In genomic region chr17:81012574-81013447, GRCh38 we compare ENCODE assay signal across 17 cellular contexts. TPM values are rescaled to one million over a fixed set of nuclear protein-coding genes. Genes with fewer than 3 reads are reported as not detected.
DNase-seq lines count a peak whose midpoint lies in the region; ATAC-seq and TF ChIP-seq lines count a peak whose summit lies in the region.
"Had no signal": no experiment of that assay in that cellular context is flagged by ENCODE, and none has a peak within 500 bp of the region (broad histone marks: within the 10 kb centered on the region; RNA-seq: fewer than 3 reads in every experiment).

No MANE protein-coding gene starts in this region.

- H3K4me1 ChIP-seq in sigmoid colon (peaks cover 0 to 33% (median 12%) of the 10 kb centered on the region in 4 donors), hepatocyte (ENCODE audit: insufficient read depth) (no peaks in the 10 kb centered on the region)
- H3K4me1 ChIP-seq: BE2C had no signal

- TF ChIP-seq EP300 in sigmoid colon (IDR thresholded peaks at IDR 0.05): no peak

- H3K4me3 Mint-ChIP-seq in activated naive CD4-positive, alpha-beta T cell treated with anti-CD3 and anti-CD28 coated beads, Interleukin-2, amount 10 ng/mL, durations not matched to agents 7 days and 5 days: no peak overlapping the region
- H3K4me3 Mint-ChIP-seq in glutamatergic neuron (ENCODE audit: unreplicated experiment): no peak overlapping the region
- H3K4me3 Mint-ChIP-seq: CD4-positive, alpha-beta memory T cell had no signal

- intact Hi-C loops in left colon (cut with DNase I, micrococcal nuclease): no loop called here
- intact Hi-C loops in sigmoid colon (cut with DNase I): no loop called here

- H3K9me3 ChIP-seq in sigmoid colon (peaks cover 0 to 7% (median 0%) of the 10 kb centered on the region in 4 donors), hepatocyte (ENCODE audit: low read depth) (no peaks in the 10 kb centered on the region)
- H3K9me3 ChIP-seq: BE2C had no signal

- peak; percentile 18 for DNase-seq in activated naive CD4-positive, alpha-beta T cell treated with anti-CD3 and anti-CD28 coated beads, Interleukin-2, amount 10 ng/mL, durations not matched to agents 7 days and 5 days
- DNase-seq in activated naive CD4-positive, alpha-beta T cell treated with Interleukin-2 at 50 U/mL for 16 hours: no peak
- DNase-seq in H7 (peak; percentile 35), left colon (no peak), sigmoid colon (peak; percentile 58), glutamatergic neuron (no peak), hepatocyte (ENCODE audit: low spot score) (no peak)
- DNase-seq: BE2C; CD4-positive, alpha-beta memory T cell; DMS153; GDM1; NCI-H1092 treated with DMSO at 0.1 percent for 48 hours; NCI-H2081; NCI-H2171 treated with DMSO at 0.1 percent for 48 hours; SHP77 had no signal

- H2AFZ ChIP-seq in hepatocyte: no peak overlapping the region

- WGBS in sigmoid colon, 2 donors: 92 to 93% methylated on average over 13 of the region's 13 CpGs
- WGBS in hepatocyte (ENCODE audit: low lambda C conversion rate, missing lambda C conversion rate): 85% methylated on average over 13 of the region's 13 CpGs

- H3K4me3 ChIP-seq in H7 (ENCODE audit: insufficient read depth, low read depth, low read length) (no peak overlapping the region), sigmoid colon (no peak overlapping the region), hepatocyte (no peak overlapping the region)
- H3K4me3 ChIP-seq: SK-N-MC had no signal

- peaks cover 18% of the 10 kb centered on the region for H3K36me3 Mint-ChIP-seq in activated naive CD4-positive, alpha-beta T cell treated with anti-CD3 and anti-CD28 coated beads, Interleukin-2, amount 10 ng/mL, durations not matched to agents 7 days and 5 days
- peaks cover 11% of the 10 kb centered on the region for H3K36me3 Mint-ChIP-seq in glutamatergic neuron (ENCODE audit: unreplicated experiment)

- H3K36me3 ChIP-seq in H7 (replicated peaks; ENCODE audit: control insufficient read depth, insufficient read depth, low read length): no peaks in the 10 kb centered on the region
- H3K36me3 ChIP-seq in sigmoid colon: no peaks in the 10 kb centered on the region
- no peaks in the 10 kb centered on the region for H3K36me3 ChIP-seq in hepatocyte (replicated peaks; ENCODE audit: insufficient read depth, low read depth)
- H3K36me3 ChIP-seq: BE2C had no signal

- CTCF ChIA-PET in activated naive CD4-positive, alpha-beta T cell treated with anti-CD3 and anti-CD28 coated beads, Interleukin-2, amount 10 ng/mL, durations not matched to agents 7 days and 5 days (lab: Charles Lee): interaction anchor here (1.1 kb wide), 1 partner anchor 11 kb away, joined by 5 read pairs; no protein-coding TSS in a partner anchor

- peaks cover 23% of the 10 kb centered on the region for H3K9me3 Mint-ChIP-seq in activated naive CD4-positive, alpha-beta T cell treated with anti-CD3 and anti-CD28 coated beads, Interleukin-2, amount 10 ng/mL, durations not matched to agents 7 days and 5 days
- H3K9me3 Mint-ChIP-seq in glutamatergic neuron (ENCODE audit: unreplicated experiment): peaks cover 9% of the 10 kb centered on the region

- H3K4me2 ChIP-seq in hepatocyte: no peak overlapping the region

- no peaks in the 10 kb centered on the region for H3K79me2 ChIP-seq in hepatocyte

- no peaks in the 10 kb centered on the region for H4K20me1 ChIP-seq in hepatocyte (ENCODE audit: insufficient read depth, poor library complexity, severe bottlenecking)

- TF ChIP-seq POLR2A in sigmoid colon (IDR thresholded peaks at IDR 0.05): no peak

- H3K27me3 Mint-ChIP-seq in activated naive CD4-positive, alpha-beta T cell treated with anti-CD3 and anti-CD28 coated beads, Interleukin-2, amount 10 ng/mL, durations not matched to agents 7 days and 5 days: peaks cover 43% of the 10 kb centered on the region
- H3K27me3 Mint-ChIP-seq in glutamatergic neuron (ENCODE audit: unreplicated experiment): no peaks in the 10 kb centered on the region

- H3K27ac ChIP-seq in sigmoid colon: no peak overlapping the region
- H3K27ac ChIP-seq in hepatocyte: no peak overlapping the region
- H3K27ac ChIP-seq: SK-N-MC had no signal

- peaks cover 15% of the 10 kb centered on the region for H3K4me1 Mint-ChIP-seq in activated naive CD4-positive, alpha-beta T cell treated with anti-CD3 and anti-CD28 coated beads, Interleukin-2, amount 10 ng/mL, durations not matched to agents 7 days and 5 days
- H3K4me1 Mint-ChIP-seq in glutamatergic neuron (ENCODE audit: low read depth, unreplicated experiment): peaks cover 8% of the 10 kb centered on the region

- TF ChIP-seq CTCF in sigmoid colon (IDR thresholded peaks at IDR 0.05) (no peak), glutamatergic neuron (IDR thresholded peaks at IDR 0.05; ENCODE audit: partially characterized antibody, unreplicated experiment) (no peak), hepatocyte (IDR thresholded peaks at IDR 0.05; ENCODE audit: poor library complexity) (no peak)

- H3K27me3 ChIP-seq in H7 (ENCODE audit: control insufficient read depth, insufficient read depth, low read length): no peaks in the 10 kb centered on the region
- no peaks in the 10 kb centered on the region for H3K27me3 ChIP-seq in sigmoid colon
- no peaks in the 10 kb centered on the region for H3K27me3 ChIP-seq in hepatocyte

- H3K27ac Mint-ChIP-seq in activated naive CD4-positive, alpha-beta T cell treated with anti-CD3 and anti-CD28 coated beads, Interleukin-2, amount 10 ng/mL, durations not matched to agents 7 days and 5 days: no peak overlapping the region
- H3K27ac Mint-ChIP-seq in glutamatergic neuron (ENCODE audit: unreplicated experiment): no peak overlapping the region

- H3K9me2 ChIP-seq in hepatocyte (replicated peaks; ENCODE audit: insufficient read depth): no peaks in the 10 kb centered on the region

- ATAC-seq in left colon (peak; percentile 25), GM21529 (IDR thresholded peaks at IDR 0.05; ENCODE audit: unreplicated experiment) (no peak)

RNA-seq across cellular contexts. Expression of gene CHMP6, which starts 21.2 kb away (rescaled TPM):
- total RNA-seq in H7 (2014; rRNA removed; shearing (Covaris generic)): 13.0 and 15.0 TPM in 2 replicates
- total RNA-seq in left colon (10 to 100 TPM; 37.2 to 39.5 TPM), sigmoid colon (10 to 100 TPM; 15.7 to 28.2 (median 22.2) TPM), glutamatergic neuron (ENCODE audit: unreplicated experiment) (24.3 TPM), hepatocyte (16.9 and 27.8 TPM in 2 replicates)
- polyA plus RNA-seq in sigmoid colon (10 to 100 TPM; 36.3 to 40.4 (median 37.2) TPM), hepatocyte (30.8 and 38.3 TPM in 2 replicates)

RNA-seq across cellular contexts. Expression of gene BAIAP2, which starts 22.1 kb away (rescaled TPM):
- 14.9 and 19.5 TPM in 2 replicates for total RNA-seq in H7 (2014; rRNA removed; shearing (Covaris generic))
- total RNA-seq in left colon (10 to 100 TPM; 20.8 to 22.7 TPM), sigmoid colon (10 to 100 TPM; 32.6 to 52.3 (median 50.9) TPM), glutamatergic neuron (ENCODE audit: unreplicated experiment) (252 TPM), hepatocyte (15.8 and 27.1 TPM in 2 replicates)
- polyA plus RNA-seq in sigmoid colon (10 to 100 TPM in 2 of 3 donors, 1 to 10 TPM in 1; 6.5 to 17.2 (median 14.4) TPM), hepatocyte (49.7 and 60.0 TPM in 2 replicates)

Comparison
In these comparisons a context has a peak if more than half of its experiments do, and no peak if none do; other contexts are left out.
1. DNase-seq: peak in activated naive CD4-positive, alpha-beta T cell treated with anti-CD3 and anti-CD28 coated beads, Interleukin-2, amount 10 ng/mL, durations not matched to agents 7 days and 5 days (single experiment), H7 (single experiment) and sigmoid colon (single experiment); none in activated naive CD4-positive, alpha-beta T cell treated with Interleukin-2 at 50 U/mL for 16 hours (single experiment), left colon (0 of 2), glutamatergic neuron (single experiment) and hepatocyte (single experiment).